17 cellular contexts compared by ENCODE assay signal in the genomic region with DNA sequence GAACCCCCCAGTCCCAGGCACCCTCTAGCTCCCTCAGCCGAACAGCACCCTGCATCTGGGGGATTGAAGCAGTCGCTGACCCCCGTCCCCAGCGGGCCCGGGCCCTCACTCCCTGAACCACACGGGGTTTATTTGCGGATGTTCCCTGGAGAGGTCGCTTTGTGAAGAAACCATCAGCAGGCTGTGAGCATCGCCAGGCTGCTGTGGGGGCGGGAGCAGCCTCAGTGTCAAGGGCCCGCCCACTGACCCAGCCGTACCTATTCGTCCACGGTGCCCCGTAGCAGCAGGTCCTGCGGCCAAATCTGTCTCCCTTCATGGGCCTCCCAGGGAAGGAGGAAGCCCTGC. TPM values are rescaled to one million over a fixed set of nuclear protein-coding genes. Genes with fewer than 3 reads are reported as not detected.
DNase-seq lines count a peak whose midpoint lies in the region; ATAC-seq and TF ChIP-seq lines count a peak whose summit lies in the region.
"Had no signal": no experiment of that assay in that cellular context is flagged by ENCODE, and none has a peak within 500 bp of the region (broad histone marks: within the 10 kb centered on the region; RNA-seq: fewer than 3 reads in every experiment).

No MANE protein-coding gene starts in this region.

- 0 out of 2 replicates have a peak, but pooled peaks have one; percentile 12 for ATAC-seq in Panc1
- ATAC-seq: activated CD8-positive, alpha-beta T cell treated with anti-CD3 and anti-CD28 coated beads, Interleukin-2, amount 10 ng/mL, durations not matched to agents 7 days and 5 days; natural killer cell treated with Interleukin-12 subunit alpha and Interleukin-12 subunit beta and Interleukin-15 and Interleukin-18, amount 100 ng/mL, for 72 hours; T-helper 17 cell had no signal

- BruUV-seq in Panc1 (replicated peaks; lab: Mats Ljungman, UMichigan): TSS peak; percentile 48

- peak overlapping the region; percentile 32; the same call in 1 of the 2 replicates for H3K9ac ChIP-seq in ES-I3 (ENCODE audit: low read depth, low read length)

- no peaks in the 10 kb centered on the region for H3K9me3 ChIP-seq in ES-I3 (ENCODE audit: control insufficient read depth, insufficient read depth, low read length)
- H3K9me3 ChIP-seq in Panc1 (ENCODE audit: control insufficient read depth, insufficient read depth, low read depth, low read length): no peaks in the 10 kb centered on the region
- H3K9me3 ChIP-seq: prostate gland, suprapubic skin had no signal

- no peak overlapping the region for H3K27ac ChIP-seq in Panc1 (ENCODE audit: low read length)
- H3K27ac ChIP-seq: prostate gland, suprapubic skin had no signal

- no peak overlapping the region for H3K4me3 ChIP-seq in Panc1 (ENCODE audit: low read depth in 2 of 2, low read length in 2 of 2)
- H3K4me3 ChIP-seq: prostate gland, suprapubic skin had no signal

- H3K4me1 ChIP-seq in ES-I3 (ENCODE audit: insufficient read depth, low read length) (peaks cover 5% of the 10 kb centered on the region; the same call in 1 of the 2 replicates), Panc1 (ENCODE audit: control insufficient read depth, insufficient read depth, low read length) (peaks cover 27% of the 10 kb centered on the region)
- H3K4me1 ChIP-seq: prostate gland had no signal

- TF ChIP-seq CTCF in Panc1 (IDR thresholded peaks at IDR 0.05): no peak

- DNase-seq in NCI-H1436 (lab: John Stamatoyannopoulos, UW): peak; percentile 42
- no peak for DNase-seq in NCI-H1436 treated with DMSO at 0.1 percent for 48 hours (lab: John Stamatoyannopoulos, UW)
- no peak for DNase-seq in Panc1 (ENCODE audit: low read depth, low spot score)
- peak; percentile 65 for DNase-seq in left kidney (ENCODE audit: low read depth, low spot score)
- DNase-seq in AG08395 (ENCODE audit: low spot score): no peak
- no peak for DNase-seq in T-helper 2 cell
- DNase-seq in putamen (ENCODE audit: low spot score): no peak
- DNase-seq: activated CD4-positive, CD25-positive, alpha-beta regulatory T cell; activated CD8-positive, alpha-beta T cell treated with anti-CD3 and anti-CD28 coated beads, Interleukin-2, amount 10 ng/mL, durations not matched to agents 7 days and 5 days; activated T-cell treated with anti-CD3 and anti-CD28 coated beads, Interleukin-2, amount 50 U/mL, for 48 hours; kidney; stimulated activated CD8-positive, alpha-beta memory T cell treated with anti-CD3 and anti-CD28 coated beads, Interleukin-4, amount 100 ng/mL, for 48 hours; T-helper 17 cell had no signal

- no peaks in the 10 kb centered on the region; the same call in 1 of the 2 replicates for H3K36me3 ChIP-seq in ES-I3 (ENCODE audit: insufficient read depth, low read length)
- no peaks in the 10 kb centered on the region for H3K36me3 ChIP-seq in Panc1 (ENCODE audit: control insufficient read depth, insufficient read depth, low read length)
- H3K36me3 ChIP-seq: prostate gland had no signal

- CTCF ChIA-PET in Panc1 (lab: Charles Lee): no interaction called here

- POLR2A ChIA-PET in Panc1 (lab: Charles Lee): no interaction called here

- H3K27me3 ChIP-seq in Panc1 (ENCODE audit: control insufficient read depth, insufficient read depth, low read length): no peaks in the 10 kb centered on the region
- H3K27me3 ChIP-seq: suprapubic skin had no signal

- intact Hi-C loops in Panc1 (cut with micrococcal nuclease; ENCODE audit: unreplicated experiment): no loop called here

- in situ Hi-C loops in Panc1 (cut with HindIII; ENCODE audit: low pct_unique_long_range_greater_than_20kb, low sequenced_read_pairs): no loop called here

RNA-seq across cellular contexts. Expression of a gene that starts 6.4 kb away (rescaled TPM):
- total RNA-seq in Panc1 (2021; ENCODE audit: unreplicated experiment): 30.7 TPM
- polyA plus RNA-seq in Panc1 (2012; ENCODE audit: insufficient read length): 44.4 TPM

RNA-seq across cellular contexts. Expression of a gene that starts 13.7 kb away (rescaled TPM):
- 83.5 TPM for total RNA-seq in Panc1 (2021; ENCODE audit: unreplicated experiment)
- 84.1 TPM for polyA plus RNA-seq in Panc1 (2012; ENCODE audit: insufficient read length)

RNA-seq across cellular contexts. Expression of a gene that starts 16.6 kb away (rescaled TPM):
- total RNA-seq in Panc1 (2021; ENCODE audit: unreplicated experiment): 4.0 TPM
- polyA plus RNA-seq in Panc1 (2012; ENCODE audit: insufficient read length): 5.2 TPM

RNA-seq across cellular contexts. Expression of a gene that starts 23.2 kb away (rescaled TPM):
- total RNA-seq in Panc1 (2021; ENCODE audit: unreplicated experiment): 2.2 TPM
- polyA plus RNA-seq in Panc1 (2012; ENCODE audit: insufficient read length): 3.9 TPM
- total RNA-seq: activated CD8-positive, alpha-beta T cell treated with anti-CD3 and anti-CD28 coated beads, Interleukin-2, amount 10 ng/mL, durations not matched to agents 7 days and 5 days; suprapubic skin; T-helper 17 cell had no signal

RNA-seq across cellular contexts. Expression of a gene that starts 47.3 kb away (rescaled TPM):
- total RNA-seq in Panc1 (2021; ENCODE audit: unreplicated experiment): 2.0 TPM
- 2.1 TPM for polyA plus RNA-seq in Panc1 (2012; ENCODE audit: insufficient read length)

Comparison
In these comparisons a context has a peak if more than half of its experiments do, and no peak if none do; other contexts are left out.
1. DNase-seq: peak in NCI-H1436 (single experiment) and left kidney (single experiment); none in NCI-H1436 treated with DMSO at 0.1 percent for 48 hours (single experiment), Panc1 (single experiment), AG08395 (single experiment), T-helper 2 cell (0 of 5) and putamen (single experiment).